1 cellular context compared by ENCODE assay signal in the genomic region with DNA sequence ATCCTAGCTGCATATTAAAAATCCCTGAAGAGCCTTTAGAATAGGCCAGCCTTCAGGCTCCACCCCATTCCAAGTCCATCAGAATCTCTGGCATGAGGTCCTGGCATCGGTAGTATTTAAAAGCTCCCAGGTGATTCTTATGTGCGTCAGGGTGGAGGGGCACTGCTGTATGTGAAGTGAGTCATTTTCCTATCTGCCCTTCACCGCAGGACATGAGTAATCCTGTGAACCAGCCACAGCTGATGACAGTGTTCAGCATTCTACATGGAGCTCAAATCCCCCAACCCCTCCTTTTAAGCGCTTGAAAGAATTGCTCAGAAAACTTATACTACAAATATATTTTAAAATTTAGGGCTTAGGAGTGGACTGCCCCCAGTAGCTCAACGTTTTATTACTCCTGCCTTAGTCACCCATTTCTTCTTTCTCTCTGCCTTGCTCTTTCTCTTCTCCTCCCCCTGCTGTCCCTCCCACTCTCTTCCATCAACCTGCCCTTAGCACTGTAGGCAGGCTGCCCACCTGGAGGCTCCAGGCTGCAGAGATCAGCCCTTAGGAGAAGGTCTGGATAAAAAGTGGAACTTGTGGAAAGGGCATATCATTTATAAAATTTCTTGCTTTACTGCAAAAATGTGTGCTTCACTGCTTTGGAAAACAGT.
TF ChIP-seq lines count a peak whose summit lies in the region.

No MANE protein-coding gene starts in this region.

TF ChIP-seq in GM12878, 131 proteins besides CTCF, POLR2A, EP300 and RAD21 (continued from another document and continues in another):
- TF ChIP-seq ASH2L (IDR thresholded peaks at IDR 0.05; ENCODE audit: borderline replicate concordance, low read depth): no peak
- TF ChIP-seq BRCA1 (IDR thresholded peaks at IDR 0.05; ENCODE audit: low read depth, low read length): no peak
- peak; percentile 92 for TF ChIP-seq TCF3 (IDR thresholded peaks at IDR 0.05; ENCODE audit: borderline replicate concordance, insufficient read depth, low read depth, low read length)
- no peak for TF ChIP-seq HDAC2 (IDR thresholded peaks at IDR 0.05)
- TF ChIP-seq RAD51 (IDR thresholded peaks at IDR 0.05): no peak
- no peak for TF ChIP-seq SPI1 (IDR thresholded peaks at IDR 0.05; ENCODE audit: borderline replicate concordance, insufficient read depth, low read depth, low read length)
- no peak for TF ChIP-seq STAT1 (conservative IDR thresholded peaks at IDR 0.05)
- peak; percentile 51; the same call in 1 of the 2 replicates for TF ChIP-seq NR2F1 (conservative IDR thresholded peaks at IDR 0.05)
- TF ChIP-seq TCF7 (IDR thresholded peaks at IDR 0.05; ENCODE audit: borderline replicate concordance): no peak
- TF ChIP-seq, protein P1, sequence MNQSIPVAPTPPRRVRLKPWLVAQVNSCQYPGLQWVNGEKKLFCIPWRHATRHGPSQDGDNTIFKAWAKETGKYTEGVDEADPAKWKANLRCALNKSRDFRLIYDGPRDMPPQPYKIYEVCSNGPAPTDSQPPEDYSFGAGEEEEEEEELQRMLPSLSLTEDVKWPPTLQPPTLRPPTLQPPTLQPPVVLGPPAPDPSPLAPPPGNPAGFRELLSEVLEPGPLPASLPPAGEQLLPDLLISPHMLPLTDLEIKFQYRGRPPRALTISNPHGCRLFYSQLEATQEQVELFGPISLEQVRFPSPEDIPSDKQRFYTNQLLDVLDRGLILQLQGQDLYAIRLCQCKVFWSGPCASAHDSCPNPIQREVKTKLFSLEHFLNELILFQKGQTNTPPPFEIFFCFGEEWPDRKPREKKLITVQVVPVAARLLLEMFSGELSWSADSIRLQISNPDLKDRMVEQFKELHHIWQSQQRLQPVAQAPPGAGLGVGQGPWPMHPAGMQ (IDR thresholded peaks at IDR 0.05; ENCODE audit: borderline replicate concordance): no peak
- TF ChIP-seq ZNF622 (IDR thresholded peaks at IDR 0.05): no peak
- no peak for TF ChIP-seq HDGF (IDR thresholded peaks at IDR 0.05)
- TF ChIP-seq, protein P2, sequence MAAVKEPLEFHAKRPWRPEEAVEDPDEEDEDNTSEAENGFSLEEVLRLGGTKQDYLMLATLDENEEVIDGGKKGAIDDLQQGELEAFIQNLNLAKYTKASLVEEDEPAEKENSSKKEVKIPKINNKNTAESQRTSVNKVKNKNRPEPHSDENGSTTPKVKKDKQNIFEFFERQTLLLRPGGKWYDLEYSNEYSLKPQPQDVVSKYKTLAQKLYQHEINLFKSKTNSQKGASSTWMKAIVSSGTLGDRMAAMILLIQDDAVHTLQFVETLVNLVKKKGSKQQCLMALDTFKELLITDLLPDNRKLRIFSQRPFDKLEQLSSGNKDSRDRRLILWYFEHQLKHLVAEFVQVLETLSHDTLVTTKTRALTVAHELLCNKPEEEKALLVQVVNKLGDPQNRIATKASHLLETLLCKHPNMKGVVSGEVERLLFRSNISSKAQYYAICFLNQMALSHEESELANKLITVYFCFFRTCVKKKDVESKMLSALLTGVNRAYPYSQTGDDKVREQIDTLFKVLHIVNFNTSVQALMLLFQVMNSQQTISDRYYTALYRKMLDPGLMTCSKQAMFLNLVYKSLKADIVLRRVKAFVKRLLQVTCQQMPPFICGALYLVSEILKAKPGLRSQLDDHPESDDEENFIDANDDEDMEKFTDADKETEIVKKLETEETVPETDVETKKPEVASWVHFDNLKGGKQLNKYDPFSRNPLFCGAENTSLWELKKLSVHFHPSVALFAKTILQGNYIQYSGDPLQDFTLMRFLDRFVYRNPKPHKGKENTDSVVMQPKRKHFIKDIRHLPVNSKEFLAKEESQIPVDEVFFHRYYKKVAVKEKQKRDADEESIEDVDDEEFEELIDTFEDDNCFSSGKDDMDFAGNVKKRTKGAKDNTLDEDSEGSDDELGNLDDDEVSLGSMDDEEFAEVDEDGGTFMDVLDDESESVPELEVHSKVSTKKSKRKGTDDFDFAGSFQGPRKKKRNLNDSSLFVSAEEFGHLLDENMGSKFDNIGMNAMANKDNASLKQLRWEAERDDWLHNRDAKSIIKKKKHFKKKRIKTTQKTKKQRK (IDR thresholded peaks at IDR 0.05; ENCODE audit: low read depth, low read length): no peak
- no peak for TF ChIP-seq ESRRA (IDR thresholded peaks at IDR 0.05; ENCODE audit: low read length)
- TF ChIP-seq GATAD2B (conservative IDR thresholded peaks at IDR 0.05; ENCODE audit: low read depth): no peak
- TF ChIP-seq SIX5 (IDR thresholded peaks at IDR 0.05; ENCODE audit: low read depth, low read length, severe bottlenecking): no peak
- TF ChIP-seq POLR2AphosphoS5 (IDR thresholded peaks at IDR 0.05; ENCODE audit: low read length): no peak
- TF ChIP-seq CREB1 (IDR thresholded peaks at IDR 0.05; ENCODE audit: low read depth): peak; percentile 74
- TF ChIP-seq, protein P3, sequence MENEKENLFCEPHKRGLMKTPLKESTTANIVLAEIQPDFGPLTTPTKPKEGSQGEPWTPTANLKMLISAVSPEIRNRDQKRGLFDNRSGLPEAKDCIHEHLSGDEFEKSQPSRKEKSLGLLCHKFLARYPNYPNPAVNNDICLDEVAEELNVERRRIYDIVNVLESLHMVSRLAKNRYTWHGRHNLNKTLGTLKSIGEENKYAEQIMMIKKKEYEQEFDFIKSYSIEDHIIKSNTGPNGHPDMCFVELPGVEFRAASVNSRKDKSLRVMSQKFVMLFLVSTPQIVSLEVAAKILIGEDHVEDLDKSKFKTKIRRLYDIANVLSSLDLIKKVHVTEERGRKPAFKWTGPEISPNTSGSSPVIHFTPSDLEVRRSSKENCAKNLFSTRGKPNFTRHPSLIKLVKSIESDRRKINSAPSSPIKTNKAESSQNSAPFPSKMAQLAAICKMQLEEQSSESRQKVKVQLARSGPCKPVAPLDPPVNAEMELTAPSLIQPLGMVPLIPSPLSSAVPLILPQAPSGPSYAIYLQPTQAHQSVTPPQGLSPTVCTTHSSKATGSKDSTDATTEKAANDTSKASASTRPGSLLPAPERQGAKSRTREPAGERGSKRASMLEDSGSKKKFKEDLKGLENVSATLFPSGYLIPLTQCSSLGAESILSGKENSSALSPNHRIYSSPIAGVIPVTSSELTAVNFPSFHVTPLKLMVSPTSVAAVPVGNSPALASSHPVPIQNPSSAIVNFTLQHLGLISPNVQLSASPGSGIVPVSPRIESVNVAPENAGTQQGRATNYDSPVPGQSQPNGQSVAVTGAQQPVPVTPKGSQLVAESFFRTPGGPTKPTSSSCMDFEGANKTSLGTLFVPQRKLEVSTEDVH (IDR thresholded peaks at IDR 0.05; ENCODE audit: low read depth, partially characterized antibody): no peak
- no peak for TF ChIP-seq NBN (IDR thresholded peaks at IDR 0.05)
- no peak for TF ChIP-seq TARDBP (IDR thresholded peaks at IDR 0.05; ENCODE audit: borderline replicate concordance)
- TF ChIP-seq NFIC (IDR thresholded peaks at IDR 0.05; ENCODE audit: low read depth, low read length): peak; percentile 94
- TF ChIP-seq ZZZ3 (IDR thresholded peaks at IDR 0.05; ENCODE audit: control insufficient read depth, insufficient read length, low read depth): no peak
- TF ChIP-seq EZH2 (IDR thresholded peaks at IDR 0.05; ENCODE audit: borderline replicate concordance, control insufficient read depth, low read depth, low read length): no peak
- TF ChIP-seq ZBED1 (IDR thresholded peaks at IDR 0.05; ENCODE audit: borderline replicate concordance): peak; percentile 77; the same call in 1 of the 2 replicates
- TF ChIP-seq, protein P4, sequence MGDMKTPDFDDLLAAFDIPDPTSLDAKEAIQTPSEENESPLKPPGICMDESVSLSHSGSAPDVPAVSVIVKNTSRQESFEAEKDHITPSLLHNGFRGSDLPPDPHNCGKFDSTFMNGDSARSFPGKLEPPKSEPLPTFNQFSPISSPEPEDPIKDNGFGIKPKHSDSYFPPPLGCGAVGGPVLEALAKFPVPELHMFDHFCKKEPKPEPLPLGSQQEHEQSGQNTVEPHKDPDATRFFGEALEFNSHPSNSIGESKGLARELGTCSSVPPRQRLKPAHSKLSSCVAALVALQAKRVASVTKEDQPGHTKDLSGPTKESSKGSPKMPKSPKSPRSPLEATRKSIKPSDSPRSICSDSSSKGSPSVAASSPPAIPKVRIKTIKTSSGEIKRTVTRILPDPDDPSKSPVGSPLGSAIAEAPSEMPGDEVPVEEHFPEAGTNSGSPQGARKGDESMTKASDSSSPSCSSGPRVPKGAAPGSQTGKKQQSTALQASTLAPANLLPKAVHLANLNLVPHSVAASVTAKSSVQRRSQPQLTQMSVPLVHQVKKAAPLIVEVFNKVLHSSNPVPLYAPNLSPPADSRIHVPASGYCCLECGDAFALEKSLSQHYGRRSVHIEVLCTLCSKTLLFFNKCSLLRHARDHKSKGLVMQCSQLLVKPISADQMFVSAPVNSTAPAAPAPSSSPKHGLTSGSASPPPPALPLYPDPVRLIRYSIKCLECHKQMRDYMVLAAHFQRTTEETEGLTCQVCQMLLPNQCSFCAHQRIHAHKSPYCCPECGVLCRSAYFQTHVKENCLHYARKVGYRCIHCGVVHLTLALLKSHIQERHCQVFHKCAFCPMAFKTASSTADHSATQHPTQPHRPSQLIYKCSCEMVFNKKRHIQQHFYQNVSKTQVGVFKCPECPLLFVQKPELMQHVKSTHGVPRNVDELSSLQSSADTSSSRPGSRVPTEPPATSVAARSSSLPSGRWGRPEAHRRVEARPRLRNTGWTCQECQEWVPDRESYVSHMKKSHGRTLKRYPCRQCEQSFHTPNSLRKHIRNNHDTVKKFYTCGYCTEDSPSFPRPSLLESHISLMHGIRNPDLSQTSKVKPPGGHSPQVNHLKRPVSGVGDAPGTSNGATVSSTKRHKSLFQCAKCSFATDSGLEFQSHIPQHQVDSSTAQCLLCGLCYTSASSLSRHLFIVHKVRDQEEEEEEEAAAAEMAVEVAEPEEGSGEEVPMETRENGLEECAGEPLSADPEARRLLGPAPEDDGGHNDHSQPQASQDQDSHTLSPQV (IDR thresholded peaks at IDR 0.05): no peak
- TF ChIP-seq EED (IDR thresholded peaks at IDR 0.05; ENCODE audit: low read depth): peak; percentile 94
- no peak for TF ChIP-seq MYC (IDR thresholded peaks at IDR 0.05; ENCODE audit: insufficient read depth, insufficient read length, insufficient replicate concordance, low read length, severe bottlenecking)
- TF ChIP-seq IKZF1 (conservative IDR thresholded peaks at IDR 0.05): peak; percentile 85
- no peak for TF ChIP-seq CBX3 (IDR thresholded peaks at IDR 0.05; ENCODE audit: borderline replicate concordance, low read depth)
- TF ChIP-seq, protein P5, sequence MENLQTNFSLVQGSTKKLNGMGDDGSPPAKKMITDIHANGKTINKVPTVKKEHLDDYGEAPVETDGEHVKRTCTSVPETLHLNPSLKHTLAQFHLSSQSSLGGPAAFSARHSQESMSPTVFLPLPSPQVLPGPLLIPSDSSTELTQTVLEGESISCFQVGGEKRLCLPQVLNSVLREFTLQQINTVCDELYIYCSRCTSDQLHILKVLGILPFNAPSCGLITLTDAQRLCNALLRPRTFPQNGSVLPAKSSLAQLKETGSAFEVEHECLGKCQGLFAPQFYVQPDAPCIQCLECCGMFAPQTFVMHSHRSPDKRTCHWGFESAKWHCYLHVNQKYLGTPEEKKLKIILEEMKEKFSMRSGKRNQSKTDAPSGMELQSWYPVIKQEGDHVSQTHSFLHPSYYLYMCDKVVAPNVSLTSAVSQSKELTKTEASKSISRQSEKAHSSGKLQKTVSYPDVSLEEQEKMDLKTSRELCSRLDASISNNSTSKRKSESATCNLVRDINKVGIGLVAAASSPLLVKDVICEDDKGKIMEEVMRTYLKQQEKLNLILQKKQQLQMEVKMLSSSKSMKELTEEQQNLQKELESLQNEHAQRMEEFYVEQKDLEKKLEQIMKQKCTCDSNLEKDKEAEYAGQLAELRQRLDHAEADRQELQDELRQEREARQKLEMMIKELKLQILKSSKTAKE (IDR thresholded peaks at IDR 0.05; ENCODE audit: low read depth, poor library complexity, severe bottlenecking): peak; percentile 37
- TF ChIP-seq MTA3 (IDR thresholded peaks at IDR 0.05; ENCODE audit: borderline replicate concordance, low read length): peak; percentile 81; the same call in 1 of the 2 replicates
- TF ChIP-seq BCL11A (IDR thresholded peaks at IDR 0.05; ENCODE audit: low read depth, low read length): peak; percentile 95
- TF ChIP-seq, protein P6, sequence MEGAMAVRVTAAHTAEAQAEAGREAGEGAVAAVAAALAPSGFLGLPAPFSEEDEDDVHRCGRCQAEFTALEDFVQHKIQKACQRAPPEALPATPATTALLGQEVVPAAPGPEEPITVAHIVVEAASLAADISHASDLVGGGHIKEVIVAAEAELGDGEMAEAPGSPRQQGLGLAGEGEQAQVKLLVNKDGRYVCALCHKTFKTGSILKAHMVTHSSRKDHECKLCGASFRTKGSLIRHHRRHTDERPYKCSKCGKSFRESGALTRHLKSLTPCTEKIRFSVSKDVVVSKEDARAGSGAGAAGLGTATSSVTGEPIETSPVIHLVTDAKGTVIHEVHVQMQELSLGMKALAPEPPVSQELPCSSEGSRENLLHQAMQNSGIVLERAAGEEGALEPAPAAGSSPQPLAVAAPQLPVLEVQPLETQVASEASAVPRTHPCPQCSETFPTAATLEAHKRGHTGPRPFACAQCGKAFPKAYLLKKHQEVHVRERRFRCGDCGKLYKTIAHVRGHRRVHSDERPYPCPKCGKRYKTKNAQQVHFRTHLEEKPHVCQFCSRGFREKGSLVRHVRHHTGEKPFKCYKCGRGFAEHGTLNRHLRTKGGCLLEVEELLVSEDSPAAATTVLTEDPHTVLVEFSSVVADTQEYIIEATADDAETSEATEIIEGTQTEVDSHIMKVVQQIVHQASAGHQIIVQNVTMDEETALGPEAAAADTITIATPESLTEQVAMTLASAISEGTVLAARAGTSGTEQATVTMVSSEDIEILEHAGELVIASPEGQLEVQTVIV (IDR thresholded peaks at IDR 0.05; ENCODE audit: borderline replicate concordance, partially characterized antibody): no peak
- no peak for TF ChIP-seq CBX5 (IDR thresholded peaks at IDR 0.05; ENCODE audit: low read depth)
- TF ChIP-seq, protein P7, sequence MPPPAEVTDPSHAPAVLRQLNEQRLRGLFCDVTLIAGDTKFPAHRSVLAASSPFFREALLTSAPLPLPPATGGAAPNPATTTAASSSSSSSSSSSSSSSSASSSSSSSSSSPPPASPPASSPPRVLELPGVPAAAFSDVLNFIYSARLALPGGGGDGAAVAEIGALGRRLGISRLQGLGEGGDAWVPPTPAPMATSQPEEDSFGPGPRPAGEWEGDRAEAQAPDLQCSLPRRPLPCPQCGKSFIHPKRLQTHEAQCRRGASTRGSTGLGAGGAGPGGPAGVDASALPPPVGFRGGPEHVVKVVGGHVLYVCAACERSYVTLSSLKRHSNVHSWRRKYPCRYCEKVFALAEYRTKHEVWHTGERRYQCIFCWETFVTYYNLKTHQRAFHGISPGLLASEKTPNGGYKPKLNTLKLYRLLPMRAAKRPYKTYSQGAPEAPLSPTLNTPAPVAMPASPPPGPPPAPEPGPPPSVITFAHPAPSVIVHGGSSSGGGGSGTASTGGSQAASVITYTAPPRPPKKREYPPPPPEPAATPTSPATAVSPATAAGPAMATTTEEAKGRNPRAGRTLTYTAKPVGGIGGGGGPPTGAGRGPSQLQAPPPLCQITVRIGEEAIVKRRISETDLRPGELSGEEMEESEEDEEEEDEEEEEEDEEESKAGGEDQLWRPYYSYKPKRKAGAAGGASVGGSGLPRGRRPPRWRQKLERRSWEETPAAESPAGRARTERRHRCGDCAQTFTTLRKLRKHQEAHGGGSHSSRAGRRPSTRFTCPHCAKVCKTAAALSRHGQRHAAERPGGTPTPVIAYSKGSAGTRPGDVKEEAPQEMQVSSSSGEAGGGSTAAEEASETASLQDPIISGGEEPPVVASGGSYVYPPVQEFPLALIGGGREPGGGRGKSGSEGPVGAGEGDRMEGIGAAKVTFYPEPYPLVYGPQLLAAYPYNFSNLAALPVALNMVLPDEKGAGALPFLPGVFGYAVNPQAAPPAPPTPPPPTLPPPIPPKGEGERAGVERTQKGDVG (CRISPR knock-in tag; IDR thresholded peaks at IDR 0.05): no peak
